ENCODE assay signal across 1 cellular context in genomic region chr4:128589384-128589957, GRCh38.
TF ChIP-seq lines count a peak whose summit lies in the region.

No MANE protein-coding gene starts in this region.

TF ChIP-seq in GM23338, 12 proteins besides CTCF, POLR2A, EP300 and RAD21 (continued from another document):
- no peak for TF ChIP-seq ZNF462 (CRISPR knock-in tag; IDR thresholded peaks at IDR 0.05)
- TF ChIP-seq JUNB (IDR thresholded peaks at IDR 0.05; ENCODE audit: unreplicated experiment), result no peak
- TF ChIP-seq, protein P1, sequence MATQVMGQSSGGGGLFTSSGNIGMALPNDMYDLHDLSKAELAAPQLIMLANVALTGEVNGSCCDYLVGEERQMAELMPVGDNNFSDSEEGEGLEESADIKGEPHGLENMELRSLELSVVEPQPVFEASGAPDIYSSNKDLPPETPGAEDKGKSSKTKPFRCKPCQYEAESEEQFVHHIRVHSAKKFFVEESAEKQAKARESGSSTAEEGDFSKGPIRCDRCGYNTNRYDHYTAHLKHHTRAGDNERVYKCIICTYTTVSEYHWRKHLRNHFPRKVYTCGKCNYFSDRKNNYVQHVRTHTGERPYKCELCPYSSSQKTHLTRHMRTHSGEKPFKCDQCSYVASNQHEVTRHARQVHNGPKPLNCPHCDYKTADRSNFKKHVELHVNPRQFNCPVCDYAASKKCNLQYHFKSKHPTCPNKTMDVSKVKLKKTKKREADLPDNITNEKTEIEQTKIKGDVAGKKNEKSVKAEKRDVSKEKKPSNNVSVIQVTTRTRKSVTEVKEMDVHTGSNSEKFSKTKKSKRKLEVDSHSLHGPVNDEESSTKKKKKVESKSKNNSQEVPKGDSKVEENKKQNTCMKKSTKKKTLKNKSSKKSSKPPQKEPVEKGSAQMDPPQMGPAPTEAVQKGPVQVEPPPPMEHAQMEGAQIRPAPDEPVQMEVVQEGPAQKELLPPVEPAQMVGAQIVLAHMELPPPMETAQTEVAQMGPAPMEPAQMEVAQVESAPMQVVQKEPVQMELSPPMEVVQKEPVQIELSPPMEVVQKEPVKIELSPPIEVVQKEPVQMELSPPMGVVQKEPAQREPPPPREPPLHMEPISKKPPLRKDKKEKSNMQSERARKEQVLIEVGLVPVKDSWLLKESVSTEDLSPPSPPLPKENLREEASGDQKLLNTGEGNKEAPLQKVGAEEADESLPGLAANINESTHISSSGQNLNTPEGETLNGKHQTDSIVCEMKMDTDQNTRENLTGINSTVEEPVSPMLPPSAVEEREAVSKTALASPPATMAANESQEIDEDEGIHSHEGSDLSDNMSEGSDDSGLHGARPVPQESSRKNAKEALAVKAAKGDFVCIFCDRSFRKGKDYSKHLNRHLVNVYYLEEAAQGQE (IDR thresholded peaks at IDR 0.05; ENCODE audit: unreplicated experiment), result no peak
- no peak for TF ChIP-seq ZNF114 (CRISPR knock-in tag; IDR thresholded peaks at IDR 0.05)
- no peak for TF ChIP-seq POLR2AphosphoS5 (IDR thresholded peaks at IDR 0.05; ENCODE audit: low read depth)
- no peak for TF ChIP-seq ZNF331 (CRISPR knock-in tag; IDR thresholded peaks at IDR 0.05; ENCODE audit: low read depth)
- TF ChIP-seq ETS1 (IDR thresholded peaks at IDR 0.05), result no peak
